Comparison of ENCODE assay signal across 25 cellular contexts in genomic region chr19:1630811-1631210, GRCh38.
"Had no signal": no experiment of that assay in that cellular context is flagged by ENCODE, and none has a peak within 500 bp of the region (broad histone marks: within the 10 kb centered on the region; RNA-seq: fewer than 3 reads in every experiment).

No MANE protein-coding gene starts in this region.

- H3K4me1 ChIP-seq: esophagus squamous epithelium, gastrocnemius medialis, heart right ventricle had no signal

- H3K27ac ChIP-seq: colonic mucosa, epithelial cell of prostate, esophagus squamous epithelium, gastrocnemius medialis, heart right ventricle had no signal

- H3K27me3 ChIP-seq: colonic mucosa, esophagus squamous epithelium, gastrocnemius medialis, heart right ventricle had no signal

- FAIRE-seq: endometrium, islet of Langerhans, keratinocyte had no signal

- ATAC-seq: effector memory CD8-positive, alpha-beta T cell; gastrocnemius medialis; left colon; left lobe of liver; left ventricle myocardium superior had no signal

- H3K4me3 ChIP-seq: colonic mucosa, esophagus squamous epithelium, gastrocnemius medialis, heart right ventricle, lung had no signal

- H3K9me3 ChIP-seq: colonic mucosa, esophagus squamous epithelium, gastrocnemius medialis had no signal

- H3K36me3 ChIP-seq: colonic mucosa had no signal

- DNase-seq: colonic mucosa; cortex of kidney; effector CD8-positive, alpha-beta T cell; effector memory CD8-positive, alpha-beta T cell; endodermal cell; erythroblast; esophagus squamous epithelium; foreskin fibroblast; foreskin melanocyte; gastrocnemius medialis; glutamatergic neuron; head of caudate nucleus; heart right ventricle; hippocampal formation; left colon; mammary epithelial cell; mesendoderm; midbrain had no signal
